In genomic region chr5:172697123-172698121, GRCh38 we compare ENCODE assay signal across 8 cellular contexts. TPM values are rescaled to one million over a fixed set of nuclear protein-coding genes. Genes with fewer than 3 reads are reported as not detected.
DNase-seq lines count a peak whose midpoint lies in the region; ATAC-seq and TF ChIP-seq lines count a peak whose summit lies in the region.

No MANE protein-coding gene starts in this region.

- peaks cover 6% of the 10 kb centered on the region for H3K27me3 ChIP-seq in endodermal cell (ENCODE audit: control insufficient read depth, insufficient read depth, low read length, poor library complexity, severe bottlenecking)

- peak; percentile 94 for TF ChIP-seq CTCF in endodermal cell (conservative IDR thresholded peaks at IDR 0.05)

- CTCF ChIA-PET in activated CD8-positive, alpha-beta memory T cell treated with anti-CD3 and anti-CD28 coated beads, Interleukin-2, amount 10 ng/mL, durations not matched to agents 7 days and 5 days (lab: Charles Lee), result interaction anchor here (0.6 to 6.9 kb wide), 24 partner anchors 9 to 328 kb away, joined by 3 to 54 read pairs (median 5); no protein-coding TSS in a partner anchor

- 34 to 50% methylated on average over 22 to 36 of the region's 36 CpGs for WGBS in endodermal cell (ENCODE audit: insufficient coverage in 1 of 2, insufficient read length in 1 of 2), 2 experiments
- 26 to 28% methylated on average over 18 to 30 of the region's 36 CpGs for WGBS in mesodermal cell (ENCODE audit: insufficient coverage in 2 of 2), 2 experiments

- DNase-seq in CD1c-positive myeloid dendritic cell (ENCODE audit: extremely low spot score), result peak; percentile 93
- peak; percentile 35 for DNase-seq in HS-27A (ENCODE audit: low read depth)
- peak; percentile 78 to 89 for DNase-seq in NOMO-1 (lab: John Stamatoyannopoulos, UW; ENCODE audit: unreplicated experiment in 2 of 2)
- peak; percentile 92 for DNase-seq in activated CD8-positive, alpha-beta memory T cell treated with anti-CD3 and anti-CD28 coated beads, Interleukin-2, amount 10 ng/mL, durations not matched to agents 7 days and 5 days
- DNase-seq in endodermal cell, result peak; percentile 96
- DNase-seq in stimulated activated CD8-positive, alpha-beta memory T cell treated with anti-CD3 and anti-CD28 coated beads, Interleukin-15, amount 100 ng/mL, for 24 hours (ENCODE audit: low read depth), result peak; percentile 53

- peaks cover 22% of the 10 kb centered on the region for H3K4me1 Mint-ChIP-seq in activated CD8-positive, alpha-beta memory T cell treated with anti-CD3 and anti-CD28 coated beads, Interleukin-2, amount 10 ng/mL, durations not matched to agents 7 days and 5 days
- peaks cover 30% of the 10 kb centered on the region for H3K4me1 Mint-ChIP-seq in endodermal cell

- H3K4me1 ChIP-seq in endodermal cell (ENCODE audit: control insufficient read depth, insufficient read depth, low read length) (peaks cover 7% of the 10 kb centered on the region), mesodermal cell (ENCODE audit: control insufficient read depth, insufficient read depth, low read length, poor library complexity, severe bottlenecking) (peaks cover 61% of the 10 kb centered on the region)

- H3K36me3 Mint-ChIP-seq in activated CD8-positive, alpha-beta memory T cell treated with anti-CD3 and anti-CD28 coated beads, Interleukin-2, amount 10 ng/mL, durations not matched to agents 7 days and 5 days, result no peaks in the 10 kb centered on the region
- H3K36me3 Mint-ChIP-seq in endodermal cell (ENCODE audit: low read depth), result no peaks in the 10 kb centered on the region

- H3K27ac ChIP-seq in endodermal cell (ENCODE audit: low read depth, low read length) (no peak overlapping the region), mesodermal cell (ENCODE audit: low read depth, low read length, severe bottlenecking) (no peak overlapping the region)

- no peaks in the 10 kb centered on the region for H3K9me3 Mint-ChIP-seq in activated CD8-positive, alpha-beta memory T cell treated with anti-CD3 and anti-CD28 coated beads, Interleukin-2, amount 10 ng/mL, durations not matched to agents 7 days and 5 days (ENCODE audit: low read depth)
- H3K9me3 Mint-ChIP-seq in endodermal cell, result no peaks in the 10 kb centered on the region

- H3K4me3 ChIP-seq in endodermal cell (ENCODE audit: low read length), result no peak overlapping the region
- peak overlapping the region; percentile 8 for H3K4me3 ChIP-seq in mesodermal cell (ENCODE audit: extremely low read depth, insufficient read depth, low read length, poor library complexity, severe bottlenecking)

- H3K36me3 ChIP-seq in endodermal cell (ENCODE audit: control insufficient read depth, insufficient read depth, low read length) (no peaks in the 10 kb centered on the region), mesodermal cell (ENCODE audit: control insufficient read depth, insufficient read depth, low read length) (no peaks in the 10 kb centered on the region)

- peak overlapping the region; percentile 90 for H3K27ac Mint-ChIP-seq in activated CD8-positive, alpha-beta memory T cell treated with anti-CD3 and anti-CD28 coated beads, Interleukin-2, amount 10 ng/mL, durations not matched to agents 7 days and 5 days
- H3K27ac Mint-ChIP-seq in endodermal cell, result no peak overlapping the region

- peak; percentile 92 for ATAC-seq in GM19395 (IDR thresholded peaks at IDR 0.05; ENCODE audit: unreplicated experiment)
- peak; percentile 98 for ATAC-seq in activated CD8-positive, alpha-beta memory T cell treated with anti-CD3 and anti-CD28 coated beads, Interleukin-2, amount 10 ng/mL, durations not matched to agents 7 days and 5 days

- H3K4me3 Mint-ChIP-seq in activated CD8-positive, alpha-beta memory T cell treated with anti-CD3 and anti-CD28 coated beads, Interleukin-2, amount 10 ng/mL, durations not matched to agents 7 days and 5 days, result peak overlapping the region; percentile 87
- peak overlapping the region; percentile 36 for H3K4me3 Mint-ChIP-seq in endodermal cell

- H3K9me3 ChIP-seq in endodermal cell (ENCODE audit: control insufficient read depth, low read length) (no peaks in the 10 kb centered on the region), mesodermal cell (ENCODE audit: control insufficient read depth, low read length) (no peaks in the 10 kb centered on the region)

- no peak overlapping the region for H3K9ac ChIP-seq in endodermal cell (ENCODE audit: extremely low read depth, low read length, poor library complexity, severe bottlenecking)

- H3K27me3 Mint-ChIP-seq in activated CD8-positive, alpha-beta memory T cell treated with anti-CD3 and anti-CD28 coated beads, Interleukin-2, amount 10 ng/mL, durations not matched to agents 7 days and 5 days, result peaks cover 28% of the 10 kb centered on the region
- H3K27me3 Mint-ChIP-seq in endodermal cell (ENCODE audit: insufficient read depth), result peaks cover 31% of the 10 kb centered on the region

RNA-seq across cellular contexts. Expression of gene NEURL1B, which starts 56.4 kb away (rescaled TPM):
- 1 to 10 TPM in 1 of 2 experiments, under 1 TPM in 1; 0.26 to 1.7 TPM for total RNA-seq in activated CD8-positive, alpha-beta memory T cell treated with anti-CD3 and anti-CD28 coated beads, Interleukin-2, amount 10 ng/mL, durations not matched to agents 7 days and 5 days
- 1 to 10 TPM; 4.9 to 6.3 TPM for total RNA-seq in endodermal cell
- 10.1 TPM for polyA plus RNA-seq in endodermal cell (2013, experiment 1 of 2)
- 11.1 TPM for polyA plus RNA-seq in endodermal cell (2013, experiment 2 of 2)
- polyA plus RNA-seq in mesodermal cell (2013, experiment 1 of 2), result 13.9 TPM
- 12.6 TPM for polyA plus RNA-seq in mesodermal cell (2013, experiment 2 of 2)

Comparison
In these comparisons a context has a peak if more than half of its experiments do, and no peak if none do; other contexts are left out.
1. DNase-seq: peak in every context shown above with its lines; median percentile 96 in endodermal cell; 93 in CD1c-positive myeloid dendritic cell; 92 in activated CD8-positive, alpha-beta memory T cell treated with anti-CD3 and anti-CD28 coated beads, Interleukin-2, amount 10 ng/mL, durations not matched to agents 7 days and 5 days; 84 in NOMO-1; 53 in stimulated activated CD8-positive, alpha-beta memory T cell treated with anti-CD3 and anti-CD28 coated beads, Interleukin-15, amount 100 ng/mL, for 24 hours; 35 in HS-27A.